ENCODE assay signal across 1 cellular context in genomic region chr17:71176315-71176714, GRCh38.
TF ChIP-seq lines count a peak whose summit lies in the region.

No MANE protein-coding gene starts in this region.

TF ChIP-seq in HEK293, 187 proteins besides CTCF, POLR2A, EP300 and RAD21 (continued from another document):
- no peak for TF ChIP-seq ZNF488 (tag by site-specific recombination; IDR thresholded peaks at IDR 0.05)
